In genomic region chr7:85851571-85852193, GRCh38 we compare ENCODE assay signal across 8 cellular contexts.
DNase-seq lines count a peak whose midpoint lies in the region; ATAC-seq and TF ChIP-seq lines count a peak whose summit lies in the region.

No MANE protein-coding gene starts in this region.

- H3K4me3 ChIP-seq in PC-3 (ENCODE audit: low read length) (no peak overlapping the region), fibroblast of mammary gland (ENCODE audit: control insufficient read depth, low read depth, low read length) (no peak overlapping the region), transverse colon (no peak overlapping the region), coronary artery (no peak overlapping the region)

- H3K9me3 ChIP-seq in PC-3 (ENCODE audit: low read length) (no peaks in the 10 kb centered on the region), transverse colon (no peaks in the 10 kb centered on the region)

- in situ Hi-C loops in transverse colon (cut with MboI; ENCODE audit: low pct_ligation_motif_present in 1 of 4, low pct_unique_long_range_greater_than_20kb in 1 of 4, low sequenced_read_pairs in 3 of 4): loop anchor here in 1 of 4 donors (25.0 kb wide), 1 partner anchor 789 kb away; no protein-coding TSS in a partner anchor

- 0 out of 2 replicates have a peak, but pooled peaks cover 2% of the 10 kb centered on the region for H3K27me3 ChIP-seq in PC-3 (ENCODE audit: low read length)
- no peaks in the 10 kb centered on the region for H3K27me3 ChIP-seq in transverse colon

- no peaks in the 10 kb centered on the region for H3K4me1 ChIP-seq in PC-3 (ENCODE audit: insufficient read depth, low read length)
- no peaks in the 10 kb centered on the region for H3K4me1 ChIP-seq in transverse colon

- TF ChIP-seq EP300 in transverse colon (IDR thresholded peaks at IDR 0.05; ENCODE audit: low read depth): no peak

- H3K4me2 ChIP-seq in PC-3 (ENCODE audit: low read length): no peak overlapping the region

- CTCF ChIA-PET in PC-3 (lab: Charles Lee): no interaction called here

- H3K36me3 Mint-ChIP-seq in activated naive CD4-positive, alpha-beta T cell treated with anti-CD3 and anti-CD28 coated beads, Interleukin-2, amount 50 U/mL, for 72 hours: no peaks in the 10 kb centered on the region

- H3K27ac ChIP-seq in PC-3 (ENCODE audit: low read length) (no peak overlapping the region), transverse colon (no peak overlapping the region), coronary artery (no peak overlapping the region)

- H3K36me3 ChIP-seq in PC-3 (ENCODE audit: low read depth, low read length) (no peaks in the 10 kb centered on the region), transverse colon (no peaks in the 10 kb centered on the region)

- POLR2A ChIA-PET in PC-3 (lab: Charles Lee; ENCODE audit: unreplicated experiment): no interaction called here

- no TSS peak for BruUV-seq in PC-3 (replicated peaks; lab: Mats Ljungman, UMichigan)

- peak; percentile 50; the same call in 1 of the 2 replicates for ATAC-seq in PC-3
- ATAC-seq in activated naive CD4-positive, alpha-beta T cell treated with anti-CD3 and anti-CD28 coated beads, Interleukin-2, amount 50 U/mL, for 72 hours: no peak

- intact Hi-C loops in PC-3 (cut with micrococcal nuclease) (loop anchor here (1.0 to 5.0 kb wide), 4 partner anchors 661 to 1914 kb away; no protein-coding TSS in a partner anchor), transverse colon (cut with DNase I; ENCODE audit: low total_unique reads) (no loop called here)

- H3K9ac ChIP-seq in PC-3 (ENCODE audit: low read length): no peak overlapping the region

- 41 to 44% methylated on average over 6 of the region's 6 CpGs for whole genome bisulfite sequencing in transverse colon (ENCODE audit: low coverage in 1 of 2), 2 donors

- TF ChIP-seq POLR2A in transverse colon (IDR thresholded peaks at IDR 0.05): no peak

- H4K20me1 ChIP-seq in PC-3 (ENCODE audit: low read length): no peaks in the 10 kb centered on the region

- no peak overlapping the region for H3K27ac Mint-ChIP-seq in activated naive CD4-positive, alpha-beta T cell treated with anti-CD3 and anti-CD28 coated beads, Interleukin-2, amount 50 U/mL, for 72 hours

- peaks cover 4 to 8% of the 10 kb centered on the region in 2 donors for H3K9me3 Mint-ChIP-seq in activated naive CD4-positive, alpha-beta T cell treated with anti-CD3 and anti-CD28 coated beads, Interleukin-2, amount 50 U/mL, for 72 hours

- TF ChIP-seq CTCF in PC-3 (conservative IDR thresholded peaks at IDR 0.05; ENCODE audit: low read depth, low read length): peak; percentile 66
- TF ChIP-seq CTCF in fibroblast of mammary gland (conservative IDR thresholded peaks at IDR 0.05; ENCODE audit: control insufficient read depth, insufficient read depth, low read depth, low read length): peak; percentile 56
- TF ChIP-seq CTCF in transverse colon (IDR thresholded peaks at IDR 0.05): peak in 4 of 5 experiments; percentile 9 to 31 (median 23)
- no peak for TF ChIP-seq CTCF in coronary artery (IDR thresholded peaks at IDR 0.05)

- no peaks in the 10 kb centered on the region for H3F3A ChIP-seq in PC-3 (ENCODE audit: low read length, unreplicated experiment)

- no peaks in the 10 kb centered on the region for H3K9me2 ChIP-seq in PC-3 (replicated peaks; ENCODE audit: low read length)

- no peak overlapping the region for H2AFZ ChIP-seq in PC-3 (ENCODE audit: low read length)

- peak; percentile 12 for DNase-seq in SKM-1 treated with dmso at 0.1 percent for 144 hours (lab: John Stamatoyannopoulos, UW; ENCODE audit: unreplicated experiment)
- DNase-seq in SKM-1 (lab: John Stamatoyannopoulos, UW; ENCODE audit: unreplicated experiment): no peak
- peak; percentile 51 for DNase-seq in PC-3
- DNase-seq in fibroblast of mammary gland (ENCODE audit: low read depth): peak; percentile 73
- no peak for DNase-seq in transverse colon
- DNase-seq in activated naive CD4-positive, alpha-beta T cell treated with anti-CD3 and anti-CD28 coated beads, Interleukin-2, amount 50 U/mL, for 72 hours (ENCODE audit: low spot score in 2 of 2): no peak
- no peak for DNase-seq in coronary artery (ENCODE audit: low spot score)
- DNase-seq in retina: no peak

- H3K79me2 ChIP-seq in PC-3 (ENCODE audit: low read length): no peaks in the 10 kb centered on the region

Comparison
In these comparisons a context has a peak if more than half of its experiments do, and no peak if none do; other contexts are left out.
1. DNase-seq: peak in SKM-1 treated with dmso at 0.1 percent for 144 hours (single experiment), PC-3 (single experiment) and fibroblast of mammary gland (single experiment); none in SKM-1 (single experiment), transverse colon (single experiment), activated naive CD4-positive, alpha-beta T cell treated with anti-CD3 and anti-CD28 coated beads, Interleukin-2, amount 50 U/mL, for 72 hours (0 of 2), coronary artery (single experiment) and retina (single experiment).